Comparison of ENCODE assay signal across 1 cellular context in the genomic region with DNA sequence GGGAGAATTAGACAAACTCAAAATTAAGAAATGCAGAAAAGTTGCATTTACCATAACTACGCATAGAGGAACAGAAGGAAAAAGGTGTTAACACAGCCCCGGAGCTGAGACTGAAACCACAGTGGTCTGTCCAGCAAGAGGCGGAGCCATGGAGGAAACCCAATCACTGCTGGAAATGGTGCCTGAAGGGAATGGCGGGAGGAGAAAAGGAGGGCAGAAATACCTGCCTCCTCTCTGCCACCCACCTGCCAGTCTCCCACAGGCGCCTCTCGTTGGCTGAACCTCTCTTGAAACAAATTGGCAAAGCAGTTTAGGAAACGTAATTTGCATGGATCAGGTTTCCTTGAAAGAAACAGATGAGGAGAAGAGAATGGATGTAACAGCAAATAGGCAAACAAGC.
TF ChIP-seq lines count a peak whose summit lies in the region.

No MANE protein-coding gene starts in this region.

TF ChIP-seq in H1, 55 proteins besides CTCF, POLR2A, EP300 and RAD21:
- TF ChIP-seq SIRT6 (IDR thresholded peaks at IDR 0.05; ENCODE audit: low read length) (no peak), YY1 (IDR thresholded peaks at IDR 0.05; ENCODE audit: low read depth, low read length) (0 out of 2 replicates have a peak, but pooled peaks have one; percentile 48), TAF1 (IDR thresholded peaks at IDR 0.05; ENCODE audit: low read depth, low read length) (no peak), SAP30 (IDR thresholded peaks at IDR 0.05; ENCODE audit: insufficient read depth, insufficient replicate concordance, low read length) (no peak), KDM4A (IDR thresholded peaks at IDR 0.05; ENCODE audit: low read depth, low read length, severe bottlenecking) (no peak), HDAC2 (IDR thresholded peaks at IDR 0.05; ENCODE audit: borderline replicate concordance in 1 of 2, low read depth in 2 of 2, low read length in 2 of 2) (peak in 1 of 2 experiments; percentile 2; a peak in 1 of 4 replicates), RBBP5 (IDR thresholded peaks at IDR 0.05; ENCODE audit: borderline replicate concordance, low read depth, low read length) (no peak), ASH2L (IDR thresholded peaks at IDR 0.05; ENCODE audit: low read length) (no peak), SUZ12 (IDR thresholded peaks at IDR 0.05; ENCODE audit: low read length) (no peak)
- TF ChIP-seq, protein P1, sequence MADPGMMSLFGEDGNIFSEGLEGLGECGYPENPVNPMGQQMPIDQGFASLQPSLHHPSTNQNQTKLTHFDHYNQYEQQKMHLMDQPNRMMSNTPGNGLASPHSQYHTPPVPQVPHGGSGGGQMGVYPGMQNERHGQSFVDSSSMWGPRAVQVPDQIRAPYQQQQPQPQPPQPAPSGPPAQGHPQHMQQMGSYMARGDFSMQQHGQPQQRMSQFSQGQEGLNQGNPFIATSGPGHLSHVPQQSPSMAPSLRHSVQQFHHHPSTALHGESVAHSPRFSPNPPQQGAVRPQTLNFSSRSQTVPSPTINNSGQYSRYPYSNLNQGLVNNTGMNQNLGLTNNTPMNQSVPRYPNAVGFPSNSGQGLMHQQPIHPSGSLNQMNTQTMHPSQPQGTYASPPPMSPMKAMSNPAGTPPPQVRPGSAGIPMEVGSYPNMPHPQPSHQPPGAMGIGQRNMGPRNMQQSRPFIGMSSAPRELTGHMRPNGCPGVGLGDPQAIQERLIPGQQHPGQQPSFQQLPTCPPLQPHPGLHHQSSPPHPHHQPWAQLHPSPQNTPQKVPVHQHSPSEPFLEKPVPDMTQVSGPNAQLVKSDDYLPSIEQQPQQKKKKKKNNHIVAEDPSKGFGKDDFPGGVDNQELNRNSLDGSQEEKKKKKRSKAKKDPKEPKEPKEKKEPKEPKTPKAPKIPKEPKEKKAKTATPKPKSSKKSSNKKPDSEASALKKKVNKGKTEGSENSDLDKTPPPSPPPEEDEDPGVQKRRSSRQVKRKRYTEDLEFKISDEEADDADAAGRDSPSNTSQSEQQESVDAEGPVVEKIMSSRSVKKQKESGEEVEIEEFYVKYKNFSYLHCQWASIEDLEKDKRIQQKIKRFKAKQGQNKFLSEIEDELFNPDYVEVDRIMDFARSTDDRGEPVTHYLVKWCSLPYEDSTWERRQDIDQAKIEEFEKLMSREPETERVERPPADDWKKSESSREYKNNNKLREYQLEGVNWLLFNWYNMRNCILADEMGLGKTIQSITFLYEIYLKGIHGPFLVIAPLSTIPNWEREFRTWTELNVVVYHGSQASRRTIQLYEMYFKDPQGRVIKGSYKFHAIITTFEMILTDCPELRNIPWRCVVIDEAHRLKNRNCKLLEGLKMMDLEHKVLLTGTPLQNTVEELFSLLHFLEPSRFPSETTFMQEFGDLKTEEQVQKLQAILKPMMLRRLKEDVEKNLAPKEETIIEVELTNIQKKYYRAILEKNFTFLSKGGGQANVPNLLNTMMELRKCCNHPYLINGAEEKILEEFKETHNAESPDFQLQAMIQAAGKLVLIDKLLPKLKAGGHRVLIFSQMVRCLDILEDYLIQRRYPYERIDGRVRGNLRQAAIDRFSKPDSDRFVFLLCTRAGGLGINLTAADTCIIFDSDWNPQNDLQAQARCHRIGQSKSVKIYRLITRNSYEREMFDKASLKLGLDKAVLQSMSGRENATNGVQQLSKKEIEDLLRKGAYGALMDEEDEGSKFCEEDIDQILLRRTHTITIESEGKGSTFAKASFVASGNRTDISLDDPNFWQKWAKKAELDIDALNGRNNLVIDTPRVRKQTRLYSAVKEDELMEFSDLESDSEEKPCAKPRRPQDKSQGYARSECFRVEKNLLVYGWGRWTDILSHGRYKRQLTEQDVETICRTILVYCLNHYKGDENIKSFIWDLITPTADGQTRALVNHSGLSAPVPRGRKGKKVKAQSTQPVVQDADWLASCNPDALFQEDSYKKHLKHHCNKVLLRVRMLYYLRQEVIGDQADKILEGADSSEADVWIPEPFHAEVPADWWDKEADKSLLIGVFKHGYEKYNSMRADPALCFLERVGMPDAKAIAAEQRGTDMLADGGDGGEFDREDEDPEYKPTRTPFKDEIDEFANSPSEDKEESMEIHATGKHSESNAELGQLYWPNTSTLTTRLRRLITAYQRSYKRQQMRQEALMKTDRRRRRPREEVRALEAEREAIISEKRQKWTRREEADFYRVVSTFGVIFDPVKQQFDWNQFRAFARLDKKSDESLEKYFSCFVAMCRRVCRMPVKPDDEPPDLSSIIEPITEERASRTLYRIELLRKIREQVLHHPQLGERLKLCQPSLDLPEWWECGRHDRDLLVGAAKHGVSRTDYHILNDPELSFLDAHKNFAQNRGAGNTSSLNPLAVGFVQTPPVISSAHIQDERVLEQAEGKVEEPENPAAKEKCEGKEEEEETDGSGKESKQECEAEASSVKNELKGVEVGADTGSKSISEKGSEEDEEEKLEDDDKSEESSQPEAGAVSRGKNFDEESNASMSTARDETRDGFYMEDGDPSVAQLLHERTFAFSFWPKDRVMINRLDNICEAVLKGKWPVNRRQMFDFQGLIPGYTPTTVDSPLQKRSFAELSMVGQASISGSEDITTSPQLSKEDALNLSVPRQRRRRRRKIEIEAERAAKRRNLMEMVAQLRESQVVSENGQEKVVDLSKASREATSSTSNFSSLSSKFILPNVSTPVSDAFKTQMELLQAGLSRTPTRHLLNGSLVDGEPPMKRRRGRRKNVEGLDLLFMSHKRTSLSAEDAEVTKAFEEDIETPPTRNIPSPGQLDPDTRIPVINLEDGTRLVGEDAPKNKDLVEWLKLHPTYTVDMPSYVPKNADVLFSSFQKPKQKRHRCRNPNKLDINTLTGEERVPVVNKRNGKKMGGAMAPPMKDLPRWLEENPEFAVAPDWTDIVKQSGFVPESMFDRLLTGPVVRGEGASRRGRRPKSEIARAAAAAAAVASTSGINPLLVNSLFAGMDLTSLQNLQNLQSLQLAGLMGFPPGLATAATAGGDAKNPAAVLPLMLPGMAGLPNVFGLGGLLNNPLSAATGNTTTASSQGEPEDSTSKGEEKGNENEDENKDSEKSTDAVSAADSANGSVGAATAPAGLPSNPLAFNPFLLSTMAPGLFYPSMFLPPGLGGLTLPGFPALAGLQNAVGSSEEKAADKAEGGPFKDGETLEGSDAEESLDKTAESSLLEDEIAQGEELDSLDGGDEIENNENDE (IDR thresholded peaks at IDR 0.05; ENCODE audit: insufficient replicate concordance, low read length): no peak
- TF ChIP-seq, protein P2, sequence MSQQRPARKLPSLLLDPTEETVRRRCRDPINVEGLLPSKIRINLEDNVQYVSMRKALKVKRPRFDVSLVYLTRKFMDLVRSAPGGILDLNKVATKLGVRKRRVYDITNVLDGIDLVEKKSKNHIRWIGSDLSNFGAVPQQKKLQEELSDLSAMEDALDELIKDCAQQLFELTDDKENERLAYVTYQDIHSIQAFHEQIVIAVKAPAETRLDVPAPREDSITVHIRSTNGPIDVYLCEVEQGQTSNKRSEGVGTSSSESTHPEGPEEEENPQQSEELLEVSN (IDR thresholded peaks at IDR 0.05): peak; percentile 73
